Comparison of ENCODE assay signal across 3 cellular contexts in the genomic region with DNA sequence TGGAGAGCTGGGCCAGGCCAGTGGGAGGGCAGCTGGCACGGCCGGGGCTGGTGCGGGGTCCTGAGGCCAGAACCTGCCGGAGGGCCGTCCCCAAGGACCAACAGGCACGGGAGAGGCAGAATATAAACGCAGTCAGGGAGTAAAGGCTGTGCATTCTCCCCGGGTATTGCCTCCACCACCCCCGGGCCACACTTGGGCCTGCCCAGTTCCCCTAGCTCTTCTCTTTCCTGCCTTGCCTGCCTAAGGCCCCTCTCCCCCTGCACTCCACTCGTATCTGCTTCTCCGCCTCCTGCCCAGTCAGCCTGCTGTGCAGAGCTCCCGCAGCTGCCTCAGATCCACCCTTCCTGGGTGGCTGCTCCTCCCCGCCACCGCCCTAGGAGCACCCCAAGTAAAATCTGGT.
TF ChIP-seq lines count a peak whose summit lies in the region.

No MANE protein-coding gene starts in this region.

TF ChIP-seq in A549, 52 proteins besides CTCF, POLR2A, EP300 and RAD21:
- TF ChIP-seq, protein P1, sequence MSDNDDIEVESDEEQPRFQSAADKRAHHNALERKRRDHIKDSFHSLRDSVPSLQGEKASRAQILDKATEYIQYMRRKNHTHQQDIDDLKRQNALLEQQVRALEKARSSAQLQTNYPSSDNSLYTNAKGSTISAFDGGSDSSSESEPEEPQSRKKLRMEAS (IDR thresholded peaks at IDR 0.05), result no peak
- TF ChIP-seq EHMT2 (IDR thresholded peaks at IDR 0.05; ENCODE audit: low read depth) (no peak), MAFK (IDR thresholded peaks at IDR 0.05; ENCODE audit: partially characterized antibody) (no peak), MAZ (IDR thresholded peaks at IDR 0.05; ENCODE audit: borderline replicate concordance, low read depth, low read length) (no peak), JUNB (IDR thresholded peaks at IDR 0.05) (no peak), JUN (IDR thresholded peaks at IDR 0.05) (no peak), SREBF2 (IDR thresholded peaks at IDR 0.05) (no peak), ESRRA (IDR thresholded peaks at IDR 0.05; ENCODE audit: borderline replicate concordance, low read length) (no peak), CHD4 (IDR thresholded peaks at IDR 0.05; ENCODE audit: borderline replicate concordance) (no peak)
- TF ChIP-seq, protein P2, sequence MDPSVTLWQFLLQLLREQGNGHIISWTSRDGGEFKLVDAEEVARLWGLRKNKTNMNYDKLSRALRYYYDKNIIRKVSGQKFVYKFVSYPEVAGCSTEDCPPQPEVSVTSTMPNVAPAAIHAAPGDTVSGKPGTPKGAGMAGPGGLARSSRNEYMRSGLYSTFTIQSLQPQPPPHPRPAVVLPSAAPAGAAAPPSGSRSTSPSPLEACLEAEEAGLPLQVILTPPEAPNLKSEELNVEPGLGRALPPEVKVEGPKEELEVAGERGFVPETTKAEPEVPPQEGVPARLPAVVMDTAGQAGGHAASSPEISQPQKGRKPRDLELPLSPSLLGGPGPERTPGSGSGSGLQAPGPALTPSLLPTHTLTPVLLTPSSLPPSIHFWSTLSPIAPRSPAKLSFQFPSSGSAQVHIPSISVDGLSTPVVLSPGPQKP (IDR thresholded peaks at IDR 0.05; ENCODE audit: low read depth, low read length), result no peak

TF ChIP-seq in HEK293, 187 proteins besides CTCF, POLR2A, EP300 and RAD21 (continued from another document):
- TF ChIP-seq, protein P3, sequence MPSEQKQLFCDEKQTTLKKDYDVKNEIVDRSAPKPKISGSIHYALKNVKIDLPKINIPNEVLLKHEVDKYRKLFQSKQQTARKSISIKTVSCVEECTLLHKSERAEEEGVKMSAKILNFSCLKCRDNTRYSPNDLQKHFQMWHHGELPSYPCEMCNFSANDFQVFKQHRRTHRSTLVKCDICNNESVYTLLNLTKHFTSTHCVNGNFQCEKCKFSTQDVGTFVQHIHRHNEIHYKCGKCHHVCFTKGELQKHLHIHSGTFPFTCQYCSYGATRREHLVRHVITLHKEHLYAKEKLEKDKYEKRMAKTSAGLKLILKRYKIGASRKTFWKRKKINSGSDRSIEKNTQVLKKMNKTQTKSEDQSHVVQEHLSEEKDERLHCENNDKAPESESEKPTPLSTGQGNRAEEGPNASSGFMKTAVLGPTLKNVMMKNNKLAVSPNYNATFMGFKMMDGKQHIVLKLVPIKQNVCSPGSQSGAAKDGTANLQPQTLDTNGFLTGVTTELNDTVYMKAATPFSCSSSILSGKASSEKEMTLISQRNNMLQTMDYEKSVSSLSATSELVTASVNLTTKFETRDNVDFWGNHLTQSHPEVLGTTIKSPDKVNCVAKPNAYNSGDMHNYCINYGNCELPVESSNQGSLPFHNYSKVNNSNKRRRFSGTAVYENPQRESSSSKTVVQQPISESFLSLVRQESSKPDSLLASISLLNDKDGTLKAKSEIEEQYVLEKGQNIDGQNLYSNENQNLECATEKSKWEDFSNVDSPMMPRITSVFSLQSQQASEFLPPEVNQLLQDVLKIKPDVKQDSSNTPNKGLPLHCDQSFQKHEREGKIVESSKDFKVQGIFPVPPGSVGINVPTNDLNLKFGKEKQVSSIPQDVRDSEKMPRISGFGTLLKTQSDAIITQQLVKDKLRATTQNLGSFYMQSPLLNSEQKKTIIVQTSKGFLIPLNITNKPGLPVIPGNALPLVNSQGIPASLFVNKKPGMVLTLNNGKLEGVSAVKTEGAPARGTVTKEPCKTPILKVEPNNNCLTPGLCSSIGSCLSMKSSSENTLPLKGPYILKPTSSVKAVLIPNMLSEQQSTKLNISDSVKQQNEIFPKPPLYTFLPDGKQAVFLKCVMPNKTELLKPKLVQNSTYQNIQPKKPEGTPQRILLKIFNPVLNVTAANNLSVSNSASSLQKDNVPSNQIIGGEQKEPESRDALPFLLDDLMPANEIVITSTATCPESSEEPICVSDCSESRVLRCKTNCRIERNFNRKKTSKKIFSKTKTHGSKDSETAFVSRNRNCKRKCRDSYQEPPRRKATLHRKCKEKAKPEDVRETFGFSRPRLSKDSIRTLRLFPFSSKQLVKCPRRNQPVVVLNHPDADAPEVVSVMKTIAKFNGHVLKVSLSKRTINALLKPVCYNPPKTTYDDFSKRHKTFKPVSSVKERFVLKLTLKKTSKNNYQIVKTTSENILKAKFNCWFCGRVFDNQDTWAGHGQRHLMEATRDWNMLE (tag by site-specific recombination; conservative IDR thresholded peaks at IDR 0.05; ENCODE audit: low read depth), result no peak
- no peak for TF ChIP-seq ZNF501 (tag by site-specific recombination; IDR thresholded peaks at IDR 0.05)
- no peak for TF ChIP-seq ZNF677 (tag by site-specific recombination; IDR thresholded peaks at IDR 0.05)
- TF ChIP-seq ZNF341 (tag by site-specific recombination; IDR thresholded peaks at IDR 0.05; ENCODE audit: low read depth), result peak; percentile 78
- peak; percentile 87 for TF ChIP-seq ZIC2 (tag by site-specific recombination; IDR thresholded peaks at IDR 0.05)
TF ChIP-seq in HEK293: peak in this region for 2.

TF ChIP-seq in HepG2, 621 proteins besides CTCF, POLR2A, EP300 and RAD21:
- TF ChIP-seq ZNF782 (CRISPR knock-in tag; IDR thresholded peaks at IDR 0.05; ENCODE audit: borderline replicate concordance) (no peak), AGO2 (optimal IDR thresholded peaks at IDR 0.05; ENCODE audit: low read depth, low read length) (peak; percentile 36)
